In the genomic region with DNA sequence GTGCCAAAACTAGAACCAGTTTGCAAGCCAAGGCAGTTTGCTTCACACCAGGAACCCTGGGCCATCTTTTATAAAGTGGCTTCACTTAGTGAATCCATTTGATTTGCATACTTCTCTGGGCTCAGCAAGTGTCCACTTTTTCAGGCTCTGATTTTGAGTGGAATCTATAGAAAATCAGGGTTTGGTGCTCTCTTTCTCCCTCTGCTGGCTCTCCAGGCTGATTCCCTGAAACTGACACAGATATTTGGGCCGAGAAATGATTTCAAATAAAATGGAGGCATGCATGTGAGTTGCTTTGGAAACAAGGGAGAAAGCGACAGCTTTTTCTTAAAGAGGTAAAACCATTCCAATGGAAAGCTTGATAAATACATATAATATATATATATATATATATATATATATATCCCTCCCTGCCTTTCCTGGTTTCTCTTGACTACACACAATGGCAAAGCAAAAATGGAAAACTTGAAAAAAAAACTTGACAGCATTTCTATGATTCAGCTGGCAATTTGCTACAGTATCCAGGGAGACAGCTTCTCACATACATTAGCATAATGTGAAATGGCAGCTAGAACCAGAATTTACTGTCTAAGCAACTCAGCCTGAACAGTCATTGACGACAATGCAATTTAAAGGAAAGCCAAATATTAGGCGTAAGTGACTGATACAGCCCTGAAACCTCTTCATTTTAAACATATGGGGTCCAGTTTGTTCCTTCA, we compare ENCODE assay signal across 15 cellular contexts.
DNase-seq lines count a peak whose midpoint lies in the region; ATAC-seq and TF ChIP-seq lines count a peak whose summit lies in the region.
"Had no signal": no experiment of that assay in that cellular context is flagged by ENCODE, and none has a peak within 500 bp of the region (broad histone marks: within the 10 kb centered on the region; RNA-seq: fewer than 3 reads in every experiment).

No MANE protein-coding gene starts in this region.

- H3K27me3 ChIP-seq in heart right ventricle: no peaks in the 10 kb centered on the region
- H3K27me3 ChIP-seq: SJSA1, stomach had no signal

- peak in 5 of 9 donors; percentile 8 to 33 (median 25) for TF ChIP-seq CTCF in heart right ventricle (IDR thresholded peaks at IDR 0.05)

- WGBS in heart right ventricle, 2 donors: 71 to 73% methylated on average over 4 of the region's 4 CpGs

- H3K4me3 ChIP-seq in heart right ventricle: no peak overlapping the region
- H3K4me3 ChIP-seq: psoas muscle, SJSA1, stomach had no signal

- H3K4me1 ChIP-seq in heart right ventricle: peaks cover 0 to 12% (median 6%) of the 10 kb centered on the region in 9 donors
- H3K4me1 ChIP-seq: psoas muscle, SJSA1, stomach had no signal

- H3K36me3 ChIP-seq in heart right ventricle: no peaks in the 10 kb centered on the region
- H3K36me3 ChIP-seq: SJSA1, stomach had no signal

- ATAC-seq in heart right ventricle (no peak), left ventricle myocardium superior (no peak), GM21526 (IDR thresholded peaks at IDR 0.05; ENCODE audit: low FRiP score, unreplicated experiment) (no peak), HG02623 (IDR thresholded peaks at IDR 0.05; ENCODE audit: unreplicated experiment) (no peak), HG02840 (IDR thresholded peaks at IDR 0.05; ENCODE audit: low FRiP score, unreplicated experiment) (no peak)
- ATAC-seq: activated CD4-positive, CD25-positive, alpha-beta regulatory T cell treated with anti-CD3 and anti-CD28 coated beads, Interleukin-2, amount 50 U/mL, for 24 hours; psoas muscle had no signal

- intact Hi-C loops in heart right ventricle (cut with DNase I) (no loop called here), left ventricle myocardium superior (cut with micrococcal nuclease) (no loop called here)

- peaks cover 0 to 26% (median 15%) of the 10 kb centered on the region in 11 donors for H3K9me3 ChIP-seq in heart right ventricle
- H3K9me3 ChIP-seq: SJSA1 had no signal

- H3K27ac ChIP-seq in heart right ventricle: no peak overlapping the region
- H3K27ac ChIP-seq: psoas muscle, SJSA1, stomach had no signal

- DNase-seq in heart right ventricle: no peak
- DNase-seq in left ventricle myocardium superior: no peak
- peak; percentile 45 for DNase-seq in astrocyte of the hippocampus (ENCODE audit: low read depth, low spot score)
- peak; percentile 2 for DNase-seq in iris pigment epithelial cell (ENCODE audit: low read depth)
- DNase-seq in NCI-H2196 treated with DMSO at 0.1 percent for 48 hours (lab: John Stamatoyannopoulos, UW; ENCODE audit: unreplicated experiment): no peak
- DNase-seq: KG1; NCI-H510A treated with DMSO at 0.1 percent for 48 hours; psoas muscle; stimulated activated CD4-positive, alpha-beta T cell treated with anti-CD3 and anti-CD28 coated beads, Interleukin-4, amount 100 ng/mL, for 4 hours; stomach had no signal

Comparison
In these comparisons a context has a peak if more than half of its experiments do, and no peak if none do; other contexts are left out.
1. DNase-seq: peak in astrocyte of the hippocampus (single experiment) and iris pigment epithelial cell (single experiment); none in heart right ventricle (0 of 2), left ventricle myocardium superior (single experiment) and NCI-H2196 treated with DMSO at 0.1 percent for 48 hours (single experiment).